14 cellular contexts compared by ENCODE assay signal in genomic region chr7:42151309-42151708, GRCh38.
DNase-seq lines count a peak whose midpoint lies in the region; ATAC-seq and TF ChIP-seq lines count a peak whose summit lies in the region.
"Had no signal": no experiment of that assay in that cellular context is flagged by ENCODE, and none has a peak within 500 bp of the region (broad histone marks: within the 10 kb centered on the region; RNA-seq: fewer than 3 reads in every experiment).

No MANE protein-coding gene starts in this region.

- H3K36me3 ChIP-seq in mucosa of descending colon (ENCODE audit: low read depth): no peaks in the 10 kb centered on the region

- H3K4me3 ChIP-seq in fibroblast of the aortic adventitia (ENCODE audit: low read depth, low read length) (peak overlapping the region; percentile 5), mucosa of descending colon (no peak overlapping the region)
- H3K4me3 ChIP-seq: body of pancreas had no signal

- DNase-seq in fibroblast of the aortic adventitia (ENCODE audit: low read depth) (peak; percentile 35), mucosa of descending colon (peak in 1 of 3 donors; percentile 10), stromal cell of bone marrow (ENCODE audit: low read depth) (peak; percentile 33), NCI-H2081 (lab: John Stamatoyannopoulos, UW) (no peak), kidney glomerular epithelial cell (lab: John Stamatoyannopoulos, UW) (no peak), DMS153 (lab: John Stamatoyannopoulos, UW) (no peak)
- DNase-seq: activated CD4-positive, alpha-beta T cell treated with anti-CD3 and anti-CD28 coated beads, Interleukin-2, amount 50 U/mL, for 48 hours; CD4-positive, alpha-beta memory T cell; NCI-H1417; T-helper 9 cell had no signal

- ATAC-seq in mucosa of descending colon: peak; percentile 52
- ATAC-seq in HG02885 (IDR thresholded peaks at IDR 0.05; ENCODE audit: poor library complexity, unreplicated experiment): no peak
- ATAC-seq: activated T-helper 17 cell treated with anti-CD3 and anti-CD28 coated beads, Interleukin-2, amount 50 U/mL, for 72 hours; body of pancreas had no signal

- intact Hi-C loops in mucosa of descending colon (cut with DNase I, micrococcal nuclease): no loop called here

- peak overlapping the region; percentile 77 for H3K27ac ChIP-seq in VCaP
- H3K27ac ChIP-seq: body of pancreas had no signal

- no peaks in the 10 kb centered on the region for H3K9me3 ChIP-seq in mucosa of descending colon
- H3K9me3 ChIP-seq: body of pancreas had no signal

- no peaks in the 10 kb centered on the region for H3K4me1 ChIP-seq in mucosa of descending colon (ENCODE audit: low read depth)
- H3K4me1 ChIP-seq: body of pancreas had no signal

- TF ChIP-seq CTCF in VCaP (conservative IDR thresholded peaks at IDR 0.05) (no peak), fibroblast of the aortic adventitia (IDR thresholded peaks at IDR 0.05; ENCODE audit: insufficient read depth, low read length) (no peak), mucosa of descending colon (IDR thresholded peaks at IDR 0.05) (no peak)

Comparison
In these comparisons a context has a peak if more than half of its experiments do, and no peak if none do; other contexts are left out.
1. DNase-seq: peak in fibroblast of the aortic adventitia (single experiment) and stromal cell of bone marrow (single experiment); none in NCI-H2081 (0 of 2), kidney glomerular epithelial cell (single experiment) and DMS153 (single experiment).